In genomic region chr1:197862221-197862620, GRCh38 we compare ENCODE assay signal across 33 cellular contexts. TPM values are rescaled to one million over a fixed set of nuclear protein-coding genes. Genes with fewer than 3 reads are reported as not detected.
"Had no signal": no experiment of that assay in that cellular context is flagged by ENCODE, and none has a peak within 500 bp of the region (broad histone marks: within the 10 kb centered on the region; RNA-seq: fewer than 3 reads in every experiment).

No MANE protein-coding gene starts in this region.

- H3K27ac ChIP-seq: brain microvascular endothelial cell, coronary artery, heart right ventricle, left ventricle myocardium inferior, right lobe of liver, skin epidermis, uterus, WERI-Rb-1 had no signal

- DNase-seq: activated CD4-positive, alpha-beta T cell treated with anti-CD3 and anti-CD28 coated beads for 48 hours; activated CD4-positive, alpha-beta T cell treated with anti-CD3 and anti-CD28 coated beads, Interleukin-2, amount 50 U/mL, for 48 hours; activated CD8-positive, alpha-beta memory T cell treated with anti-CD3 and anti-CD28 coated beads, Interleukin-2, amount 50 U/mL, for 4 hours; activated effector memory CD4-positive, alpha-beta T cell treated with anti-CD3 and anti-CD28 coated beads, Interleukin-2, amount 50 U/mL, for 16 hours; activated naive CD4-positive, alpha-beta T cell treated with anti-CD3 and anti-CD28 coated beads, Interleukin-2, amount 10 ng/mL, durations not matched to agents 7 days and 5 days; activated naive CD8-positive, alpha-beta T cell treated with anti-CD3 and anti-CD28 coated beads, Interleukin-2, amount 10 ng/mL, durations not matched to agents 7 days and 5 days; activated T-cell treated with anti-CD3 and anti-CD28 coated beads, Interleukin-2, amount 50 U/mL, for 1 hour; amniotic stem cell; brain microvascular endothelial cell; effector memory CD8-positive, alpha-beta T cell; erythroblast; foreskin melanocyte; heart right ventricle; left ventricle myocardium inferior; right lobe of liver; stimulated activated CD4-positive, alpha-beta T cell treated with anti-CD3 and anti-CD28 coated beads, Interleukin-12 subunit alpha, Interleukin-12 subunit beta, amount 100 ng/mL, for 4 hours; stimulated activated CD4-positive, alpha-beta T cell treated with anti-CD3 and anti-CD28 coated beads, Interleukin-4, amount 100 ng/mL, for 24 hours; T-helper 17 cell; T1000; uterus; WERI-Rb-1 had no signal

- H3K4me3 ChIP-seq: coronary artery, heart right ventricle, left ventricle myocardium inferior, lung, right lobe of liver, skin epidermis, uterus had no signal

- ATAC-seq: activated CD4-positive, CD25-positive, alpha-beta regulatory T cell treated with anti-CD3 and anti-CD28 coated beads, Interleukin-2, amount 50 U/mL, for 24 hours; effector memory CD8-positive, alpha-beta T cell; heart right ventricle; right lobe of liver; stimulated activated effector memory CD8-positive, alpha-beta T cell treated with anti-CD3 and anti-CD28 coated beads, Interleukin-12 subunit alpha, Interleukin-12 subunit beta, amount 100 ng/mL, for 72 hours; T-helper 17 cell had no signal

- H3K9me3 ChIP-seq: left ventricle myocardium inferior, right lobe of liver, uterus had no signal

- H3K4me1 ChIP-seq: heart right ventricle, left ventricle myocardium inferior, right lobe of liver, uterus had no signal

- H3K36me3 ChIP-seq: brain microvascular endothelial cell, heart right ventricle, left ventricle myocardium inferior, right lobe of liver, uterus, WERI-Rb-1 had no signal

- H3K27me3 ChIP-seq: brain microvascular endothelial cell, right lobe of liver, uterus had no signal

RNA-seq across cellular contexts. Expression of gene C1orf53, which starts 40.2 kb away (rescaled TPM):
- total RNA-seq: T-helper 17 cell had no signal

RNA-seq across cellular contexts. Expression of gene LHX9, which starts 55.0 kb away (rescaled TPM):
- total RNA-seq: activated CD8-positive, alpha-beta memory T cell treated with anti-CD3 and anti-CD28 coated beads for 36 hours; activated naive CD8-positive, alpha-beta T cell treated with anti-CD3 and anti-CD28 coated beads, Interleukin-2, amount 10 ng/mL, durations not matched to agents 7 days and 5 days; activated T-helper 1 cell treated with anti-CD3 and anti-CD28 coated beads, Interleukin-12 subunit alpha, Interleukin-12 subunit beta, Interleukin-2, Interleukin-4 antibody, amounts not matched to agents 30 ng/mL and 10 ng/mL and 1 ng/mL, durations not matched to agents 14 hours and 24 hours and 36 hours; astrocyte; glomerular endothelial cell; left ventricle myocardium inferior; mesenteric fat pad; osteocyte; subcutaneous adipose tissue; T-helper 17 cell had no signal
